9 cellular contexts compared by ENCODE assay signal in the genomic region with DNA sequence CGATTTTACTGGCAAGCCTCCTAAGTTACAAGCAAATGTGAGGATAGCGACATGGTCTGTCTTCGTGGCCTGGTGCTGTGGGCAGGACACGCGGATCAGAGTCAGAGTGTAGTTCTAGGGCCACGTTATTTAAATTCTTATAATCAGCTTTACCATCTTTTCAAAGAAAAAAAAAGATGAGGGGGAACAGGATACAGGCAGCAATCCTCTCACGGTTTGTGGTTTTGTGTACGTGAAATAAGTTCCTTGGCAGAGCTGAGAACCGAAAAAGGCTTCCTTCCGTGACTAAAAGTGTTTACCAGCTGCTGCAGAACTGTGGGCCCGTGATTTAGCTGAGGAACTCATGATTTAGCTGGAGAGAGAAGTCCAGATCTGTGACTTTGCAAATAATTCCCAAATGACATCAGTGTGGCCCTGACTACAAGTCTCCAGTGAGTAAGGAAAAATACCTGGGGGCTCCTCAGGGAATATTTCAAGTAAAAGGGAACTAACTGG. TPM values are rescaled to one million over a fixed set of nuclear protein-coding genes. Genes with fewer than 3 reads are reported as not detected.
DNase-seq lines count a peak whose midpoint lies in the region; ATAC-seq and TF ChIP-seq lines count a peak whose summit lies in the region.
"Had no signal": no experiment of that assay in that cellular context is flagged by ENCODE, and none has a peak within 500 bp of the region (broad histone marks: within the 10 kb centered on the region; RNA-seq: fewer than 3 reads in every experiment).

No MANE protein-coding gene starts in this region.

- peak overlapping the region; percentile 86 to 91 for H3K27ac ChIP-seq in ascending aorta
- H3K27ac ChIP-seq: 22Rv1 had no signal

- peak overlapping the region in 1 of 2 donors; percentile 51 for H3K4me3 ChIP-seq in ascending aorta

- TF ChIP-seq CTCF in ascending aorta (IDR thresholded peaks at IDR 0.05), result no peak

- H3K4me1 ChIP-seq in ascending aorta, result peaks cover 0 to 15% of the 10 kb centered on the region in 2 donors

- peak; percentile 71 for ATAC-seq in HG02870 (IDR thresholded peaks at IDR 0.05; ENCODE audit: unreplicated experiment)

- H3K27me3 ChIP-seq in ascending aorta, result no peaks in the 10 kb centered on the region

- DNase-seq in NCI-H1092 treated with DMSO at 0.1 percent for 48 hours (lab: John Stamatoyannopoulos, UW), result peak; percentile 68
- no peak for DNase-seq in NCI-H1092 (lab: John Stamatoyannopoulos, UW)
- DNase-seq in OCI-M1 (lab: John Stamatoyannopoulos, UW), result peak; percentile 36
- peak; percentile 49 to 80 for DNase-seq in ascending aorta (ENCODE audit: low spot score in 2 of 2)
- DNase-seq in myocyte (ENCODE audit: low read depth), result peak; percentile 96
- no peak for DNase-seq in HPDE6-E6E7 (ENCODE audit: extremely low spot score)
- DNase-seq in inferior parietal cortex (ENCODE audit: extremely low spot score), result no peak

- no peaks in the 10 kb centered on the region for H3K9me3 ChIP-seq in ascending aorta

- H3K36me3 ChIP-seq in ascending aorta, result no peaks in the 10 kb centered on the region

- intact Hi-C loops in ascending aorta (cut with DNase I), result loop anchor here (1.0 to 2.0 kb wide), 2 partner anchors 26 to 103 kb away; no protein-coding TSS in a partner anchor

RNA-seq across cellular contexts. Expression of gene RCBTB2, which starts 27.2 kb away (rescaled TPM):
- total RNA-seq in ascending aorta (1.8 TPM), myocyte (18.5 and 19.8 TPM in 2 replicates)
- polyA plus RNA-seq in myocyte (2012), result 7.0 TPM

Comparison
In these comparisons a context has a peak if more than half of its experiments do, and no peak if none do; other contexts are left out.
1. DNase-seq: peak in NCI-H1092 treated with DMSO at 0.1 percent for 48 hours (single experiment), OCI-M1 (single experiment), ascending aorta (2 of 2) and myocyte (single experiment); none in NCI-H1092 (single experiment), HPDE6-E6E7 (single experiment) and inferior parietal cortex (single experiment).